ENCODE assay signal across 11 cellular contexts in the genomic region with DNA sequence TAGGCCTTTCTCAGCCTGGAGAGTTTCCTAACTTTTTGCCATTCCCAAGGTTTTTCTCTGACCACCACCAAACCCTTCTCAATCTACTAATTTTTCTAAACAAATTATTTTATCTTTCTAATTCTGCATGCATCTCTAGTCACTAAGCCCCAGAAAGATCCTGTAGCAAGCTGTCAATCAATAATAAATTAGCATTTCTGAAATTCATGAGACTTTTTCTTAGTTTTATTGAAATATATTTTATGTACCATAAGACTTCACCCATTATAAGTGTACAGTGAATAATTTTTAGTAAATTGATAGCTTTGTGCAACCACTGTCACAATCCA. TPM values are rescaled to one million over a fixed set of nuclear protein-coding genes. Genes with fewer than 3 reads are reported as not detected.
DNase-seq lines count a peak whose midpoint lies in the region; ATAC-seq and TF ChIP-seq lines count a peak whose summit lies in the region.
"Had no signal": no experiment of that assay in that cellular context is flagged by ENCODE, and none has a peak within 500 bp of the region (broad histone marks: within the 10 kb centered on the region; RNA-seq: fewer than 3 reads in every experiment).

No MANE protein-coding gene starts in this region.

- H3K27me3 ChIP-seq in PC-3 (ENCODE audit: low read length) (no peaks in the 10 kb centered on the region), body of pancreas (no peaks in the 10 kb centered on the region)

- H3K36me3 ChIP-seq in PC-3 (ENCODE audit: low read depth, low read length) (no peaks in the 10 kb centered on the region), body of pancreas (replicated peaks in 1 of 2; ENCODE audit: insufficient read depth in 1 of 2, low read depth in 2 of 2) (no peaks in the 10 kb centered on the region)
- H3K36me3 ChIP-seq: thoracic aorta had no signal

- H3K9me2 ChIP-seq in PC-3 (replicated peaks; ENCODE audit: low read length), result no peaks in the 10 kb centered on the region

- no peak overlapping the region for H3K9ac ChIP-seq in PC-3 (ENCODE audit: low read length)

- no peak overlapping the region for H3K4me3 Mint-ChIP-seq in T-helper 2 cell treated with Interferon-gamma antibody and Interleukin-4, amounts not matched to agents 5 μg/mL and 100 μg/mL, for 36 hours
- H3K4me3 Mint-ChIP-seq in chondrocyte (ENCODE audit: unreplicated experiment), result no peak overlapping the region
- H3K4me3 Mint-ChIP-seq in stimulated activated naive CD8-positive, alpha-beta T cell treated with anti-CD3 and anti-CD28 coated beads, Interleukin-15, amount 100 ng/mL, for 72 hours, result peak overlapping the region; percentile 64 to 80
- H3K4me3 Mint-ChIP-seq: activated naive CD4-positive, alpha-beta T cell treated with anti-CD3 and anti-CD28 coated beads, Interleukin-2, amount 10 ng/mL, durations not matched to agents 7 days and 5 days had no signal

- TF ChIP-seq POLR2A in body of pancreas (IDR thresholded peaks at IDR 0.05), result no peak

- H3K4me2 ChIP-seq in PC-3 (ENCODE audit: low read length), result peak overlapping the region; percentile 69

- H3F3A ChIP-seq in PC-3 (ENCODE audit: low read length, unreplicated experiment), result peaks cover 9% of the 10 kb centered on the region

- peak overlapping the region; percentile 99; the same call in 1 of the 2 replicates for H3K27ac ChIP-seq in PC-3 (ENCODE audit: low read length)
- H3K27ac ChIP-seq in body of pancreas, result no peak overlapping the region

- peaks cover 7% of the 10 kb centered on the region for H3K36me3 Mint-ChIP-seq in T-helper 2 cell treated with Interferon-gamma antibody and Interleukin-4, amounts not matched to agents 5 μg/mL and 100 μg/mL, for 36 hours (ENCODE audit: low read depth)
- no peaks in the 10 kb centered on the region for H3K36me3 Mint-ChIP-seq in chondrocyte (ENCODE audit: low read depth)

- TF ChIP-seq CTCF in PC-3 (conservative IDR thresholded peaks at IDR 0.05; ENCODE audit: low read depth, low read length), result 0 out of 2 replicates have a peak, but pooled peaks have one; percentile 1
- peak; percentile 5 for TF ChIP-seq CTCF in chondrocyte (IDR thresholded peaks at IDR 0.05)
- no peak for TF ChIP-seq CTCF in body of pancreas (IDR thresholded peaks at IDR 0.05)

- H3K4me3 ChIP-seq in PC-3 (ENCODE audit: low read length), result no peak overlapping the region; the same call in 1 of the 2 replicates
- no peak overlapping the region for H3K4me3 ChIP-seq in body of pancreas

- DNase-seq in T-helper 2 cell treated with Interferon-gamma antibody and Interleukin-4, amounts not matched to agents 5 μg/mL and 100 μg/mL, for 36 hours (ENCODE audit: low spot score), result no peak
- no peak for DNase-seq in T-helper 2 cell
- no peak for DNase-seq in PC-3
- no peak for DNase-seq in chondrocyte (ENCODE audit: low spot score)
- no peak for DNase-seq in stimulated activated naive CD8-positive, alpha-beta T cell treated with anti-CD3 and anti-CD28 coated beads, Interleukin-15, amount 100 ng/mL, for 72 hours
- no peak for DNase-seq in NCI-H1092 (lab: John Stamatoyannopoulos, UW)
- DNase-seq in ecto neural progenitor cell (ENCODE audit: low spot score), result no peak
- no peak for DNase-seq in body of pancreas
- DNase-seq: 8988T had no signal

- H3K9me3 ChIP-seq in PC-3 (ENCODE audit: low read length) (no peaks in the 10 kb centered on the region), body of pancreas (no peaks in the 10 kb centered on the region)
- H3K9me3 ChIP-seq: thoracic aorta had no signal

- POLR2A ChIA-PET in PC-3 (lab: Charles Lee; ENCODE audit: unreplicated experiment), result no interaction called here

- peaks cover 44% of the 10 kb centered on the region for H3K4me1 Mint-ChIP-seq in T-helper 2 cell treated with Interferon-gamma antibody and Interleukin-4, amounts not matched to agents 5 μg/mL and 100 μg/mL, for 36 hours (ENCODE audit: low read depth)
- H3K4me1 Mint-ChIP-seq in chondrocyte (ENCODE audit: low read depth), result peaks cover 51% of the 10 kb centered on the region
- peaks cover 78% of the 10 kb centered on the region for H3K4me1 Mint-ChIP-seq in stimulated activated naive CD8-positive, alpha-beta T cell treated with anti-CD3 and anti-CD28 coated beads, Interleukin-15, amount 100 ng/mL, for 72 hours

- CTCF ChIA-PET in PC-3 (lab: Charles Lee), result no interaction called here

- H3K9me3 Mint-ChIP-seq in T-helper 2 cell treated with Interferon-gamma antibody and Interleukin-4, amounts not matched to agents 5 μg/mL and 100 μg/mL, for 36 hours, result peaks cover 6% of the 10 kb centered on the region
- peaks cover 7% of the 10 kb centered on the region for H3K9me3 Mint-ChIP-seq in chondrocyte (ENCODE audit: low read depth)
- H3K9me3 Mint-ChIP-seq in stimulated activated naive CD8-positive, alpha-beta T cell treated with anti-CD3 and anti-CD28 coated beads, Interleukin-15, amount 100 ng/mL, for 72 hours, result no peaks in the 10 kb centered on the region

- H3K27ac Mint-ChIP-seq in T-helper 2 cell treated with Interferon-gamma antibody and Interleukin-4, amounts not matched to agents 5 μg/mL and 100 μg/mL, for 36 hours, result peak overlapping the region; percentile 90
- peak overlapping the region; percentile 99 for H3K27ac Mint-ChIP-seq in chondrocyte (ENCODE audit: unreplicated experiment)
- H3K27ac Mint-ChIP-seq in stimulated activated naive CD8-positive, alpha-beta T cell treated with anti-CD3 and anti-CD28 coated beads, Interleukin-15, amount 100 ng/mL, for 72 hours, result peak overlapping the region; percentile 83 to 99

- intact Hi-C loops in PC-3 (cut with micrococcal nuclease) (no loop called here), body of pancreas (cut with DNase I) (no loop called here)

- no peak overlapping the region for H2AFZ ChIP-seq in PC-3 (ENCODE audit: low read length)

- no TSS peak for BruUV-seq in PC-3 (replicated peaks; lab: Mats Ljungman, UMichigan)

- H3K27me3 Mint-ChIP-seq in T-helper 2 cell treated with Interferon-gamma antibody and Interleukin-4, amounts not matched to agents 5 μg/mL and 100 μg/mL, for 36 hours (ENCODE audit: low read depth), result no peaks in the 10 kb centered on the region
- H3K27me3 Mint-ChIP-seq in chondrocyte (ENCODE audit: low read depth), result no peaks in the 10 kb centered on the region
- H3K27me3 Mint-ChIP-seq in stimulated activated naive CD8-positive, alpha-beta T cell treated with anti-CD3 and anti-CD28 coated beads, Interleukin-15, amount 100 ng/mL, for 72 hours, result no peaks in the 10 kb centered on the region
- H3K27me3 Mint-ChIP-seq: activated naive CD4-positive, alpha-beta T cell treated with anti-CD3 and anti-CD28 coated beads, Interleukin-2, amount 10 ng/mL, durations not matched to agents 7 days and 5 days had no signal

- H4K20me1 ChIP-seq in PC-3 (ENCODE audit: low read length), result no peaks in the 10 kb centered on the region

- H3K4me1 ChIP-seq in PC-3 (ENCODE audit: insufficient read depth, low read length) (peaks cover 20% of the 10 kb centered on the region), body of pancreas (peaks cover 13% of the 10 kb centered on the region)

- no peaks in the 10 kb centered on the region for H3K79me2 ChIP-seq in PC-3 (ENCODE audit: low read length)

- ATAC-seq in PC-3 (no peak), body of pancreas (no peak)
- no peak for ATAC-seq in stimulated activated naive CD8-positive, alpha-beta T cell treated with anti-CD3 and anti-CD28 coated beads, Interleukin-15, amount 100 ng/mL, for 72 hours

RNA-seq across cellular contexts. Expression of gene AP4E1, which starts 22.4 kb away (rescaled TPM):
- total RNA-seq in PC-3 (2014; rRNA removed) (4.7 and 6.0 TPM in 2 replicates), chondrocyte (12.0 to 13.2 TPM (median 13.1 TPM) in 3 replicates), body of pancreas (1 to 10 TPM; 3.4 to 3.6 TPM)

Comparison
In these comparisons a context has a peak if more than half of its experiments do, and no peak if none do; other contexts are left out.
1. H3K4me3 Mint-ChIP-seq: peak in stimulated activated naive CD8-positive, alpha-beta T cell treated with anti-CD3 and anti-CD28 coated beads, Interleukin-15, amount 100 ng/mL, for 72 hours (2 of 2); none in T-helper 2 cell treated with Interferon-gamma antibody and Interleukin-4, amounts not matched to agents 5 μg/mL and 100 μg/mL, for 36 hours (single experiment) and chondrocyte (single experiment).
2. CTCF ChIP-seq: peak in PC-3 (single experiment) and chondrocyte (single experiment); none in body of pancreas (0 of 7).
3. Peak in every context shown above with its lines, with median percentiles within 50 percentile points of each other: H3K27ac Mint-ChIP-seq.